ENCODE assay signal across 10 cellular contexts in the genomic region with DNA sequence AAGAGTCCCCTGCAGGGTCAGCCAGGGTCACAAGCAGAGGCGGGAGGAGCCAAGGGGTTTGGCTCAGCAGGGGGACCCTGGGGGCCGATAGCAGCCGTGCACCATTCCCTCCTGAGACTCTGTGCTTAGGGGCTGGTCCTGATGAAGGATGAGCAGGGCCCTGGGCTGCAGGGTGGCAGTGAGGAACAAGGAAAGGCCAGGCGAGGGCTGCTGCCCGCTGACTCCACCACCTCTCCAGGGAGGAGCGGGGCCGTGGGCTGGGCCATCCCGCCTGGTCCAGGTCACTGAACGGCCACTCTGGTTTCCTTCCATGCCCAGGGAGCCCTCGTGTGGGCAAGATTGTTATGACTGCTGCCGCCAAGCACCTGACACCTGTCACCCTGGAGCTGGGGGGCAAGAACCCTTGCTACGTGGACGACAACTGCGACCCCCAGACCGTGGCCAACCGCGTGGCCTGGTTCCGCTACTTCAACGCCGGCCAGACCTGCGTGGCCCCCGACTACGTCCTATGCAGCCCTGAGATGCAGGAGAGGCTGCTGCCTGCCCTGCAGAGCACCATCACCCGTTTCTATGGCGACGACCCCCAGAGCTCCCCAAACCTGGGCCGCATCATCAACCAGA. TPM values are rescaled to one million over a fixed set of nuclear protein-coding genes. Genes with fewer than 3 reads are reported as not detected.
DNase-seq lines count a peak whose midpoint lies in the region; ATAC-seq and TF ChIP-seq lines count a peak whose summit lies in the region.
"Had no signal": no experiment of that assay in that cellular context is flagged by ENCODE, and none has a peak within 500 bp of the region (broad histone marks: within the 10 kb centered on the region; RNA-seq: fewer than 3 reads in every experiment).

No MANE protein-coding gene starts in this region.

- peak overlapping the region; percentile 97 for H3K23ac ChIP-seq in neuronal stem cell (ENCODE audit: low read depth, low read length, poor library complexity)

- peaks cover 35% of the 10 kb centered on the region for H3K4me1 ChIP-seq in NT2/D1 (ENCODE audit: insufficient read depth, insufficient read length)
- H3K4me1 ChIP-seq in endodermal cell (ENCODE audit: control insufficient read depth, insufficient read depth, low read length): no peaks in the 10 kb centered on the region
- H3K4me1 ChIP-seq in neuronal stem cell (ENCODE audit: control insufficient read depth in 2 of 2, insufficient read depth in 1 of 2, low read depth in 1 of 2, low read length in 2 of 2): peaks cover 12 to 28% of the 10 kb centered on the region in 2 donors

- no peak overlapping the region for H3K27ac Mint-ChIP-seq in endodermal cell
- H3K27ac Mint-ChIP-seq: activated CD4-positive, alpha-beta T cell treated with anti-CD3 and anti-CD28 coated beads, Interleukin-2, amount 10 ng/mL, durations not matched to agents 24 days and 14 days had no signal

- H3K27me3 ChIP-seq in NT2/D1 (ENCODE audit: insufficient read depth, insufficient read length) (no peaks in the 10 kb centered on the region), endodermal cell (ENCODE audit: control insufficient read depth, insufficient read depth, low read length, poor library complexity, severe bottlenecking) (no peaks in the 10 kb centered on the region), neuronal stem cell (ENCODE audit: control insufficient read depth in 3 of 3, insufficient read depth in 3 of 3, low read depth in 1 of 3, low read length in 3 of 3) (no peaks in the 10 kb centered on the region)

- POLR2A ChIA-PET in GM10248 (lab: Yijun Ruan, JAX): no interaction called here

- WGBS in endodermal cell (ENCODE audit: insufficient coverage in 1 of 2, insufficient read length in 1 of 2), 2 experiments: 77 to 80% methylated on average over 10 to 27 of the region's 27 CpGs
- no CpG with 5 or more reads among the region's 27 CpGs for WGBS in neuronal stem cell (ENCODE audit: extremely low coverage in 2 of 2, insufficient read length in 2 of 2, insufficient replicate concordance in 1 of 2), 2 donors

- peak overlapping the region; percentile 52 for H2BK120ac ChIP-seq in neuronal stem cell (ENCODE audit: low read depth, low read length)

- H3K9ac ChIP-seq in NT2/D1 (ENCODE audit: insufficient read length, low read depth) (peak overlapping the region; percentile 59), endodermal cell (ENCODE audit: extremely low read depth, low read length, poor library complexity, severe bottlenecking) (no peak overlapping the region), neuronal stem cell (ENCODE audit: low read depth, low read length, poor library complexity) (peak overlapping the region; percentile 80)

- H3K4me3 Mint-ChIP-seq in endodermal cell: no peak overlapping the region
- H3K4me3 Mint-ChIP-seq: activated CD4-positive, alpha-beta T cell treated with anti-CD3 and anti-CD28 coated beads, Interleukin-2, amount 10 ng/mL, durations not matched to agents 24 days and 14 days had no signal

- H4K91ac ChIP-seq in neuronal stem cell (ENCODE audit: low read depth, low read length, poor library complexity): no peak overlapping the region

- H3K36me3 Mint-ChIP-seq in endodermal cell (ENCODE audit: low read depth): peaks cover 14% of the 10 kb centered on the region

- no peak for ATAC-seq in HG03159 (IDR thresholded peaks at IDR 0.05; ENCODE audit: unreplicated experiment)

- H4K8ac ChIP-seq in neuronal stem cell (ENCODE audit: low read depth, low read length): no peak overlapping the region

- no peak overlapping the region for H3K4ac ChIP-seq in neuronal stem cell (ENCODE audit: low read length)

- peaks cover 2% of the 10 kb centered on the region for H3K79me1 ChIP-seq in neuronal stem cell (ENCODE audit: low read depth, low read length)

- no peak overlapping the region for H2BK5ac ChIP-seq in neuronal stem cell (ENCODE audit: low read length)

- CTCF ChIA-PET in GM10248 (lab: Yijun Ruan, JAX): interaction anchor here (1.2 kb wide), 1 partner anchor 12 kb away, joined by 4 read pairs; no protein-coding TSS in a partner anchor

- H3K27ac ChIP-seq in endodermal cell (ENCODE audit: low read depth, low read length) (no peak overlapping the region), neuronal stem cell (replicated peaks; ENCODE audit: low read length) (no peak overlapping the region)

- H2BK15ac ChIP-seq in neuronal stem cell (ENCODE audit: low read length): peak overlapping the region; percentile 22

- H3K9me3 ChIP-seq in NT2/D1 (ENCODE audit: insufficient read depth, low read length): no peaks in the 10 kb centered on the region
- H3K9me3 ChIP-seq in endodermal cell (ENCODE audit: control insufficient read depth, low read length): no peaks in the 10 kb centered on the region
- H3K9me3 ChIP-seq in neuronal stem cell (replicated peaks in 1 of 2; ENCODE audit: control insufficient read depth in 2 of 2, insufficient read depth in 1 of 2, low read depth in 1 of 2, low read length in 2 of 2): peaks cover 1 to 11% of the 10 kb centered on the region in 2 donors

- H3K4me3 ChIP-seq in GM12864 (ENCODE audit: low read depth, low read length) (no peak overlapping the region), NT2/D1 (ENCODE audit: insufficient read length, low read depth) (no peak overlapping the region), endodermal cell (ENCODE audit: low read length) (no peak overlapping the region), neuronal stem cell (ENCODE audit: low read length in 2 of 2) (no peak overlapping the region)

- TF ChIP-seq CTCF in GM12864 (IDR thresholded peaks at IDR 0.05; ENCODE audit: low read depth, low read length, missing control alignments) (peak; percentile 36), endodermal cell (conservative IDR thresholded peaks at IDR 0.05) (peak; percentile 54), GM10248 (IDR thresholded peaks at IDR 0.05; ENCODE audit: control extremely low read depth, extremely low read depth, low read depth, missing control alignments) (no peak)

- H2BK12ac ChIP-seq in neuronal stem cell (ENCODE audit: low read length): no peak overlapping the region

- H3K27me3 Mint-ChIP-seq in endodermal cell (ENCODE audit: insufficient read depth): no peaks in the 10 kb centered on the region
- H3K27me3 Mint-ChIP-seq: activated CD4-positive, alpha-beta T cell treated with anti-CD3 and anti-CD28 coated beads, Interleukin-2, amount 10 ng/mL, durations not matched to agents 24 days and 14 days had no signal

- no peak overlapping the region for H3K14ac ChIP-seq in neuronal stem cell (ENCODE audit: low read length)

- peak overlapping the region; percentile 47 for H2AK5ac ChIP-seq in neuronal stem cell (ENCODE audit: low read depth, low read length)

- H3K18ac ChIP-seq in neuronal stem cell (ENCODE audit: low read length): peak overlapping the region; percentile 84

- H3K4me1 Mint-ChIP-seq in endodermal cell: peaks cover 6% of the 10 kb centered on the region
- H3K4me1 Mint-ChIP-seq: activated CD4-positive, alpha-beta T cell treated with anti-CD3 and anti-CD28 coated beads, Interleukin-2, amount 10 ng/mL, durations not matched to agents 24 days and 14 days had no signal

- H2AFZ ChIP-seq in neuronal stem cell (ENCODE audit: low read length): peak overlapping the region; percentile 72

- no peaks in the 10 kb centered on the region for H3K9me3 Mint-ChIP-seq in endodermal cell
- H3K9me3 Mint-ChIP-seq: activated CD4-positive, alpha-beta T cell treated with anti-CD3 and anti-CD28 coated beads, Interleukin-2, amount 10 ng/mL, durations not matched to agents 24 days and 14 days had no signal

- H3K36me3 ChIP-seq in NT2/D1 (ENCODE audit: insufficient read depth, insufficient read length, low read length): peaks cover 22% of the 10 kb centered on the region
- no peaks in the 10 kb centered on the region for H3K36me3 ChIP-seq in endodermal cell (ENCODE audit: control insufficient read depth, insufficient read depth, low read length)
- H3K36me3 ChIP-seq in neuronal stem cell (replicated peaks in 1 of 2; ENCODE audit: control insufficient read depth in 2 of 2, insufficient read depth in 2 of 2, low read length in 2 of 2): peaks cover 0 to 12% of the 10 kb centered on the region in 2 donors

- DNase-seq in GM12864 (ENCODE audit: low read depth): no peak
- no peak for DNase-seq in NT2/D1 (ENCODE audit: low read depth, low spot score)
- DNase-seq in endodermal cell: peak; percentile 79
- DNase-seq in neuronal stem cell (ENCODE audit: low spot score): no peak
- no peak for DNase-seq in GM10248 (ENCODE audit: extremely low spot score)
- no peak for DNase-seq in globus pallidus (ENCODE audit: low spot score)
- no peak for DNase-seq in NCI-H1694 treated with DMSO at 0.1 percent for 48 hours (lab: John Stamatoyannopoulos, UW)
- DNase-seq: activated CD4-positive, alpha-beta T cell treated with anti-CD3 and anti-CD28 coated beads, Interleukin-2, amount 10 ng/mL, durations not matched to agents 24 days and 14 days; right cardiac atrium had no signal

- peak overlapping the region; percentile 15 for H3K4me2 ChIP-seq in neuronal stem cell (ENCODE audit: insufficient read depth, low read length, poor library complexity, severe bottlenecking)

RNA-seq across cellular contexts. Expression of gene NDUFS8, which starts 9.2 kb away (rescaled TPM):
- total RNA-seq in endodermal cell: 100 to 1,000 TPM; 150 to 168 TPM
- polyA plus RNA-seq in endodermal cell (2013, experiment 1 of 2): 151 TPM
- 145 TPM for polyA plus RNA-seq in endodermal cell (2013, experiment 2 of 2)
- 144 TPM for polyA plus RNA-seq in neuronal stem cell (2013, experiment 1 of 2)
- polyA plus RNA-seq in neuronal stem cell (2013, experiment 2 of 2): 148 TPM

RNA-seq across cellular contexts. Expression of gene ALDH3B1, which starts 11.2 kb away (rescaled TPM):
- total RNA-seq in endodermal cell: under 1 TPM in 1 of 2 donors, not detected in 1; 0.11 TPM
- polyA plus RNA-seq in endodermal cell (2013, experiment 1 of 2): 0.64 TPM
- polyA plus RNA-seq in endodermal cell (2013, experiment 2 of 2): 0.41 TPM
- 0.25 TPM for polyA plus RNA-seq in neuronal stem cell (2013, experiment 1 of 2)
- 0.22 TPM for polyA plus RNA-seq in neuronal stem cell (2013, experiment 2 of 2)
- total RNA-seq: activated CD4-positive, alpha-beta T cell treated with anti-CD3 and anti-CD28 coated beads, Interleukin-2, amount 10 ng/mL, durations not matched to agents 24 days and 14 days had no signal

RNA-seq across cellular contexts. Expression of gene UNC93B1, which starts 17.4 kb away (rescaled TPM):
- total RNA-seq in endodermal cell: 10 to 100 TPM; 27.1 to 32.0 TPM
- polyA plus RNA-seq in endodermal cell (2013, experiment 1 of 2): 13.6 TPM
- 10.8 TPM for polyA plus RNA-seq in endodermal cell (2013, experiment 2 of 2)
- polyA plus RNA-seq in neuronal stem cell (2013, experiment 1 of 2): 4.9 TPM
- 4.6 TPM for polyA plus RNA-seq in neuronal stem cell (2013, experiment 2 of 2)

RNA-seq across cellular contexts. Expression of gene TCIRG1, which starts 17.5 kb away (rescaled TPM):
- 10 to 100 TPM; 61.6 to 70.4 TPM for total RNA-seq in endodermal cell
- 19.0 TPM for polyA plus RNA-seq in endodermal cell (2013, experiment 1 of 2)
- 18.5 TPM for polyA plus RNA-seq in endodermal cell (2013, experiment 2 of 2)
- 5.7 TPM for polyA plus RNA-seq in neuronal stem cell (2013, experiment 1 of 2)
- polyA plus RNA-seq in neuronal stem cell (2013, experiment 2 of 2): 4.8 TPM
